Comparison of ENCODE assay signal across 18 cellular contexts in genomic region chr2:2852015-2852777, GRCh38.
DNase-seq lines count a peak whose midpoint lies in the region; ATAC-seq and TF ChIP-seq lines count a peak whose summit lies in the region.
"Had no signal": no experiment of that assay in that cellular context is flagged by ENCODE, and none has a peak within 500 bp of the region (broad histone marks: within the 10 kb centered on the region; RNA-seq: fewer than 3 reads in every experiment).

No MANE protein-coding gene starts in this region.

- H3K9me3 ChIP-seq in left ventricle myocardium inferior (replicated peaks) (no peaks in the 10 kb centered on the region), H9 (ENCODE audit: control insufficient read depth, low read depth, low read length) (no peaks in the 10 kb centered on the region)
- H3K9me3 ChIP-seq: BLaER1 treated with 17β-estradiol and CSF1 and Interleukin-3, amounts not matched to agents 10 nM and 100 nM had no signal

- H3K9me3 Mint-ChIP-seq in H9 = no peaks in the 10 kb centered on the region
- H3K9me3 Mint-ChIP-seq: CD4-positive, CD25-positive, alpha-beta regulatory T cell had no signal

- no peaks in the 10 kb centered on the region for H3K23me2 ChIP-seq in H9 (ENCODE audit: insufficient read length, low read depth, low read length, poor library complexity, severe bottlenecking)

- H3T11ph ChIP-seq in H9 (ENCODE audit: low read length) = no peak overlapping the region

- H3K27ac Mint-ChIP-seq in H9 = no peak overlapping the region
- H3K27ac Mint-ChIP-seq: CD4-positive, CD25-positive, alpha-beta regulatory T cell had no signal

- TF ChIP-seq CTCF in left ventricle myocardium inferior (IDR thresholded peaks at IDR 0.05; ENCODE audit: borderline replicate concordance) (no peak), H9 (conservative IDR thresholded peaks at IDR 0.05) (no peak), GM10266 (IDR thresholded peaks at IDR 0.05; ENCODE audit: control insufficient read depth, insufficient read depth, low read depth, missing control alignments) (no peak)

- peak; percentile 30 for DNase-seq in left ventricle myocardium inferior
- DNase-seq in cardiac septum (ENCODE audit: low spot score) = no peak
- no peak for DNase-seq in H9
- peak; percentile 58 for DNase-seq in left ventricle myocardium superior
- peak; percentile 30 for DNase-seq in posterior vena cava (ENCODE audit: low spot score)
- DNase-seq in D341Med (ENCODE audit: low spot score) = no peak
- no peak for DNase-seq in COLO668 (lab: John Stamatoyannopoulos, UW; ENCODE audit: unreplicated experiment)
- no peak for DNase-seq in GM10266 (ENCODE audit: extremely low spot score)
- DNase-seq: ACHN; Calu3; CD4-positive, CD25-positive, alpha-beta regulatory T cell; DMS153; DMS79 treated with DMSO at 0.1 percent for 48 hours; EL; GDM1; H7; KBM-7 had no signal

- H3K27ac ChIP-seq in left ventricle myocardium inferior (replicated peaks) (no peak overlapping the region), H9 (ENCODE audit: insufficient read length, low read depth, low read length) (no peak overlapping the region)
- H3K27ac ChIP-seq: BLaER1 treated with 17β-estradiol and CSF1 and Interleukin-3, amounts not matched to agents 10 nM and 100 nM had no signal

- no peak overlapping the region for H3K4ac ChIP-seq in H9 (ENCODE audit: low read depth, low read length)

- H3K79me1 ChIP-seq in H9 (ENCODE audit: insufficient read depth, low read depth, low read length, poor library complexity, severe bottlenecking) = no peaks in the 10 kb centered on the region

- no peak overlapping the region for H2BK20ac ChIP-seq in H9 (ENCODE audit: low read depth, low read length, poor library complexity, severe bottlenecking)

- no peaks in the 10 kb centered on the region for H3K36me3 ChIP-seq in left ventricle myocardium inferior
- H3K36me3 ChIP-seq: BLaER1 treated with 17β-estradiol and CSF1 and Interleukin-3, amounts not matched to agents 10 nM and 100 nM had no signal

- peaks cover 13 to 22% of the 10 kb centered on the region in 2 experiments for H3K4me1 Mint-ChIP-seq in H9
- H3K4me1 Mint-ChIP-seq: CD4-positive, CD25-positive, alpha-beta regulatory T cell had no signal

- no peak overlapping the region for H3K4me2 ChIP-seq in H9 (ENCODE audit: insufficient read depth, insufficient read length, low read length)
- H3K4me2 ChIP-seq: BLaER1 treated with 17β-estradiol and CSF1 and Interleukin-3, amounts not matched to agents 10 nM and 100 nM had no signal

- no peak overlapping the region for H4K8ac ChIP-seq in H9 (replicated peaks; ENCODE audit: insufficient read length, low read depth, low read length)

- no peak overlapping the region for H4K5ac ChIP-seq in H9 (ENCODE audit: insufficient read length, low read depth, low read length)

- no peak overlapping the region for H3K4me3 Mint-ChIP-seq in H9
- H3K4me3 Mint-ChIP-seq: CD4-positive, CD25-positive, alpha-beta regulatory T cell had no signal

- no peak overlapping the region for H3K18ac ChIP-seq in H9 (ENCODE audit: insufficient read length, low read depth, low read length)

- H3K4me3 ChIP-seq in left ventricle myocardium inferior = no peak overlapping the region
- H3K4me3 ChIP-seq: BLaER1 treated with 17β-estradiol and CSF1 and Interleukin-3, amounts not matched to agents 10 nM and 100 nM had no signal

- H2BK15ac ChIP-seq in H9 (ENCODE audit: low read depth, low read length) = no peak overlapping the region

- peak overlapping the region; percentile 13; the same call in 1 of the 2 replicates for H3K14ac ChIP-seq in H9 (ENCODE audit: insufficient read depth, low read length)

- H2BK120ac ChIP-seq in H9 (ENCODE audit: low read depth, low read length, poor library complexity, severe bottlenecking) = no peak overlapping the region

- H2AFZ ChIP-seq in H9 (ENCODE audit: low read length) = no peak overlapping the region

- H3K4me1 ChIP-seq in left ventricle myocardium inferior (peaks cover 18% of the 10 kb centered on the region), H9 (ENCODE audit: insufficient read depth, low read length) (no peaks in the 10 kb centered on the region; the same call in 1 of the 2 replicates)

- no CpG with 5 or more reads among the region's 17 CpGs for WGBS in H9 (ENCODE audit: extremely low coverage, insufficient read length, low lambda C conversion rate)

- no peaks in the 10 kb centered on the region for H3K79me2 ChIP-seq in H9 (ENCODE audit: insufficient read depth, low read length)

- H3K27me3 Mint-ChIP-seq in H9 (ENCODE audit: low read depth) = 0 out of 2 replicates have a peak, but pooled peaks cover 2% of the 10 kb centered on the region
- H3K27me3 Mint-ChIP-seq: CD4-positive, CD25-positive, alpha-beta regulatory T cell had no signal

- no peak overlapping the region for H3K9ac ChIP-seq in H9 (ENCODE audit: extremely low read depth, insufficient read length, low read length)
- H3K9ac ChIP-seq: BLaER1 treated with 17β-estradiol and CSF1 and Interleukin-3, amounts not matched to agents 10 nM and 100 nM had no signal

- no peak overlapping the region for H2BK12ac ChIP-seq in H9 (ENCODE audit: insufficient read length, low read depth, low read length)

- H2BK5ac ChIP-seq in H9 (ENCODE audit: insufficient read length, low read length) = no peak overlapping the region

- H3K27me3 ChIP-seq in left ventricle myocardium inferior (ENCODE audit: low read depth) = peaks cover 3% of the 10 kb centered on the region
- no peaks in the 10 kb centered on the region for H3K27me3 ChIP-seq in H9 (ENCODE audit: insufficient read depth, low read length)
- H3K27me3 ChIP-seq: BLaER1 treated with 17β-estradiol and CSF1 and Interleukin-3, amounts not matched to agents 10 nM and 100 nM had no signal

- H4K91ac ChIP-seq in H9 (ENCODE audit: insufficient read length, low read depth, low read length) = no peak overlapping the region

- intact Hi-C loops in left ventricle myocardium inferior (cut with micrococcal nuclease) (no loop called here), cardiac septum (cut with DNase I) (loop anchor here (10.0 kb wide), 1 partner anchor 207 kb away; no protein-coding TSS in a partner anchor), left ventricle myocardium superior (cut with micrococcal nuclease) (no loop called here), posterior vena cava (cut with DNase I) (no loop called here)

- no peak overlapping the region for H3K23ac ChIP-seq in H9 (ENCODE audit: insufficient read length, low read depth, low read length)

- no peaks in the 10 kb centered on the region for H3K36me3 Mint-ChIP-seq in H9 (ENCODE audit: insufficient read depth in 1 of 3, low read depth in 3 of 3)
- H3K36me3 Mint-ChIP-seq: CD4-positive, CD25-positive, alpha-beta regulatory T cell had no signal

- peak; percentile 48 for ATAC-seq in left ventricle myocardium superior

- H3K56ac ChIP-seq in H9 (ENCODE audit: insufficient read length, low read depth, low read length) = no peak overlapping the region

- no peak overlapping the region for H2AK5ac ChIP-seq in H9 (ENCODE audit: insufficient read length, low read length)

- no peaks in the 10 kb centered on the region for H4K20me1 ChIP-seq in H9 (ENCODE audit: control insufficient read depth, insufficient read depth, insufficient read length)
- H4K20me1 ChIP-seq: BLaER1 treated with 17β-estradiol and CSF1 and Interleukin-3, amounts not matched to agents 10 nM and 100 nM had no signal

Comparison
In these comparisons a context has a peak if more than half of its experiments do, and no peak if none do; other contexts are left out.
1. DNase-seq: peak in left ventricle myocardium inferior (single experiment), left ventricle myocardium superior (single experiment) and posterior vena cava (single experiment); none in cardiac septum (single experiment), H9 (single experiment), D341Med (single experiment), COLO668 (single experiment) and GM10266 (single experiment).